In genomic region chr3:167426962-167427361, GRCh38 we compare ENCODE assay signal across 7 cellular contexts. TPM values are rescaled to one million over a fixed set of nuclear protein-coding genes. Genes with fewer than 3 reads are reported as not detected.
"Had no signal": no experiment of that assay in that cellular context is flagged by ENCODE, and none has a peak within 500 bp of the region (broad histone marks: within the 10 kb centered on the region; RNA-seq: fewer than 3 reads in every experiment).

No MANE protein-coding gene starts in this region.

RNA-seq across cellular contexts. Expression of gene ZBBX, which starts 46.9 kb away (rescaled TPM):
- polyA plus RNA-seq: naive thymus-derived CD8-positive, alpha-beta T cell; psoas muscle; right cardiac atrium; sigmoid colon; small intestine; smooth muscle cell; spleen had no signal

RNA-seq across cellular contexts. Expression of gene SERPINI2, which starts 46.9 kb away (rescaled TPM):
- polyA plus RNA-seq: naive thymus-derived CD8-positive, alpha-beta T cell; smooth muscle cell had no signal
